8 cellular contexts compared by ENCODE assay signal in the genomic region with DNA sequence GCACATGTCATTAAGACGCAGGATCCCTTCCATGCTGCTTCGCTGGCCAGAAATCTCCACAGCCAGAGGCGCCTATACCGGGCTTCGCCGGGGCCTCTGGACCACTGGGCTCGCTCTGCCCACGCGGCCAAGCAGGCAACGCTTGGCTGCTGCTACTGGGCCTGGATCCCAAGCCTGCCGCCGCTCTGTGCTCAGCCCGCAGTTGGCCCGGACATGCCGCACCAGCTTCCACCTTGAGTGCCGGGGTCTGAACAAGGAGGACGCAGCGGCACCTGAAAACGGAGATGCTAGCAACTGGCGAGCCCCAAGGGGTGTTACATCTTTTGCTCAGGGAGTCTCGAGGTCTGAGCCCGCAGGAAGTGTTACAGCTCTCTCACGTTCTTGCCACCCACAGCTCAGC.
"Had no signal": no experiment of that assay in that cellular context is flagged by ENCODE, and none has a peak within 500 bp of the region (broad histone marks: within the 10 kb centered on the region; RNA-seq: fewer than 3 reads in every experiment).

No MANE protein-coding gene starts in this region.

- ATAC-seq: HCT116, K562 had no signal

- FAIRE-seq: HTR-8/SVneo, K562 had no signal

- H2AFZ ChIP-seq: GM23248 had no signal

- H3K9me3 ChIP-seq: HAP-1 had no signal

- H3K27ac ChIP-seq: GM23248 had no signal

- H3K9ac ChIP-seq: GM23248 had no signal

- DNase-seq: GM23248, H7, IMR-90, KG1 had no signal

- H3K4me3 ChIP-seq: GM23248, HAP-1, K562 had no signal

- H3K4me1 ChIP-seq: HAP-1 had no signal

- H3K36me3 ChIP-seq: HAP-1 had no signal
